ENCODE assay signal across 30 cellular contexts in genomic region chr5:87997662-87998061, GRCh38.
"Had no signal": no experiment of that assay in that cellular context is flagged by ENCODE, and none has a peak within 500 bp of the region (broad histone marks: within the 10 kb centered on the region; RNA-seq: fewer than 3 reads in every experiment).

No MANE protein-coding gene starts in this region.

- FAIRE-seq: astrocyte, bronchial epithelial cell had no signal

- H3K4me1 ChIP-seq: esophagus muscularis mucosa, foreskin keratinocyte, gastrocnemius medialis, heart left ventricle had no signal

- ATAC-seq: activated CD4-positive, alpha-beta T cell treated with anti-CD3 and anti-CD28 coated beads for 36 hours; activated CD8-positive, alpha-beta T cell treated with anti-CD3 and anti-CD28 coated beads, Interleukin-2, amount 10 ng/mL, durations not matched to agents 7 days and 5 days; activated T-cell treated with anti-CD3 and anti-CD28 coated beads, Interleukin-2, amount 50 U/mL, for 4 hours; activated T-helper 17 cell treated with anti-CD3 and anti-CD28 coated beads, Interleukin-2, amount 50 U/mL, for 72 hours; effector memory CD8-positive, alpha-beta T cell; foreskin keratinocyte; gastrocnemius medialis; heart left ventricle had no signal

- H3K9me3 ChIP-seq: esophagus muscularis mucosa, gastrocnemius medialis had no signal

- H3K4me3 ChIP-seq: coronary artery, esophagus muscularis mucosa, gastrocnemius medialis, heart left ventricle had no signal

- H3K27ac ChIP-seq: brain microvascular endothelial cell, coronary artery, esophagus muscularis mucosa, foreskin keratinocyte, gastrocnemius medialis, heart left ventricle had no signal

- DNase-seq: activated CD4-positive, alpha-beta memory T cell treated with anti-CD3 and anti-CD28 coated beads for 36 hours; activated CD4-positive, alpha-beta T cell treated with anti-CD3 and anti-CD28 coated beads for 36 hours; activated CD4-positive, alpha-beta T cell treated with anti-CD3 and anti-CD28 coated beads, Interleukin-2, amount 10 ng/mL, durations not matched to agents 24 days and 14 days; activated CD4-positive, CD25-positive, alpha-beta regulatory T cell; activated CD4-positive, CD25-positive, alpha-beta regulatory T cell treated with anti-CD3 and anti-CD28 coated beads, Interleukin-2, amount 50 U/mL, for 72 hours; activated CD8-positive, alpha-beta memory T cell treated with anti-CD3 and anti-CD28 coated beads, Interleukin-2, amount 50 U/mL, for 48 hours; activated CD8-positive, alpha-beta T cell treated with anti-CD3 and anti-CD28 coated beads, Interleukin-2, amount 10 ng/mL, durations not matched to agents 7 days and 5 days; activated effector memory CD4-positive, alpha-beta T cell treated with Interleukin-2 at 50 U/mL for 16 hours; activated gamma-delta T cell treated with Interleukin-2 at 50 U/mL for 16 hours; activated naive CD4-positive, alpha-beta T cell treated with anti-CD3 and anti-CD28 coated beads, Interleukin-2, amount 50 U/mL, for 16 hours; activated naive CD4-positive, alpha-beta T cell treated with Interleukin-2 at 50 U/mL for 16 hours; activated T-cell treated with anti-CD3 and anti-CD28 coated beads for 4 hours; activated T-cell treated with anti-CD3 and anti-CD28 coated beads, Interleukin-2, amount 50 U/mL, for 4 hours; amniotic stem cell; anterior cingulate cortex; brain microvascular endothelial cell; dermis blood vessel endothelial cell; effector CD4-positive, alpha-beta T cell; effector memory CD8-positive, alpha-beta T cell; erythroblast; foreskin keratinocyte; gastrocnemius medialis; glutamatergic neuron; heart left ventricle; hypothalamus had no signal

- H3K27me3 ChIP-seq: brain microvascular endothelial cell, esophagus muscularis mucosa, foreskin keratinocyte, gastrocnemius medialis, heart left ventricle had no signal

- H3K36me3 ChIP-seq: brain microvascular endothelial cell, esophagus muscularis mucosa, gastrocnemius medialis, heart left ventricle had no signal
